ENCODE assay signal across 11 cellular contexts in genomic region chr5:78318337-78318736, GRCh38.
"Had no signal": no experiment of that assay in that cellular context is flagged by ENCODE, and none has a peak within 500 bp of the region (broad histone marks: within the 10 kb centered on the region; RNA-seq: fewer than 3 reads in every experiment).

No MANE protein-coding gene starts in this region.

- H3K9me3 ChIP-seq: HAP-1 had no signal

- H3K36me3 ChIP-seq: HAP-1 had no signal

- H3K4me2 ChIP-seq: GM23338 had no signal

- FAIRE-seq: H1, H54 had no signal

- ATAC-seq: GM23338, HCT116 had no signal

- H2AFZ ChIP-seq: GM23248, GM23338 had no signal

- H3K9ac ChIP-seq: GM23248 had no signal

- H3K4me3 ChIP-seq: GM23248, GM23338, HAP-1 had no signal

- H3K27ac ChIP-seq: GM23248 had no signal

- DNase-seq: GM23248, GOT3, H7, H9, HCEC 1CT, HFFc6 had no signal
